ENCODE assay signal across 21 cellular contexts in the genomic region with DNA sequence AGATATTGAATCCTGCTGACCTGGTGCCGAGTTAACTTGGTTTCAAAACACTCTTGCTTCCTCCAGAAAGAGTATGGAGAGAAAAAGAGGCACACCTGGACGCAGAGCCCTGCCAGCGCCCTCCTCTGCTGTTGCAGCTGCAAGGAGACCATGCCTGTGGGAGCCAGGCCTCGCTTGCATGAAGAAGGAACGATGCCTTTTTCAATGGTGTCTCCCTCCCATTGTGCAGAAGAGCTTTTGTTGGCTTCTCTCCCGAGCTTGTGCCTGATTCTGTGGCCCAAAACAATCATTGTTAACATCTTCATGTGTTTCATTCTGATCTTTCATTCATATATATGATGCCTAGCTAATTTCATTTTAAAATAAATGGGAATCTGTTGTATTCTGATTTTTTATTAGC.
A peak's percentile ranks its signal among the peaks of the same experiment; 100 is the strongest.
DNase-seq lines count a peak whose midpoint lies in the region; ATAC-seq, FAIRE-seq and TF ChIP-seq lines count a peak whose summit lies in the region.
"Had no signal": no experiment of that assay in that cellular context is flagged by ENCODE, and none has a peak within 500 bp of the region (broad histone marks: within the 10 kb centered on the region; RNA-seq: fewer than 3 reads in every experiment).

No MANE protein-coding gene starts in this region.

- intact Hi-C loops in mammary epithelial cell (cut with micrococcal nuclease), result loop anchor here (1.0 to 10.0 kb wide), 2 partner anchors 34 to 110 kb away; no protein-coding TSS in a partner anchor

- H3K4me2 ChIP-seq in mammary epithelial cell (ENCODE audit: insufficient read depth, low read depth, low read length), result peak overlapping the region; percentile 46

- no peaks in the 10 kb centered on the region for H3K4me1 Mint-ChIP-seq in activated T-cell treated with anti-CD3 and anti-CD28 coated beads, Interleukin-2, amount 50 U/mL, for 72 hours (ENCODE audit: low read depth)
- H3K4me1 Mint-ChIP-seq in T-helper 2 cell treated with Interferon-gamma antibody and Interleukin-4, amounts not matched to agents 5 μg/mL and 100 μg/mL, for 36 hours (ENCODE audit: low read depth), result no peaks in the 10 kb centered on the region
- H3K4me1 Mint-ChIP-seq: activated T-helper 17 cell treated with anti-CD3 and anti-CD28 coated beads, Interleukin-2, amount 50 U/mL, for 72 hours had no signal

- peak overlapping the region; percentile 98 for H3K27ac ChIP-seq in mammary epithelial cell (ENCODE audit: insufficient read depth, low read depth, low read length)
- peak overlapping the region; percentile 46 for H3K27ac ChIP-seq in substantia nigra (ENCODE audit: low read depth, low read length, poor library complexity, severe bottlenecking)
- H3K27ac ChIP-seq in small intestine (ENCODE audit: low read depth in 1 of 2, low read length in 1 of 2), result no peak overlapping the region
- H3K27ac ChIP-seq: upper lobe of right lung had no signal

- ATAC-seq in activated T-cell treated with anti-CD3 and anti-CD28 coated beads, Interleukin-2, amount 50 U/mL, for 72 hours (replicated peaks in 1 of 2), result no peak
- ATAC-seq: activated T-helper 17 cell treated with anti-CD3 and anti-CD28 coated beads, Interleukin-2, amount 50 U/mL, for 72 hours; upper lobe of right lung had no signal

- dilution Hi-C loops in mammary epithelial cell (cut with HindIII; ENCODE audit: low sequenced_read_pairs), result no loop called here

- H3K4me3 Mint-ChIP-seq in activated T-cell treated with anti-CD3 and anti-CD28 coated beads, Interleukin-2, amount 50 U/mL, for 72 hours, result no peak overlapping the region
- no peak overlapping the region for H3K4me3 Mint-ChIP-seq in T-helper 2 cell treated with Interferon-gamma antibody and Interleukin-4, amounts not matched to agents 5 μg/mL and 100 μg/mL, for 36 hours
- H3K4me3 Mint-ChIP-seq: activated naive CD8-positive, alpha-beta T cell treated with anti-CD3 and anti-CD28 coated beads, Interleukin-2, amount 10 ng/mL, durations not matched to agents 7 days and 5 days; activated T-helper 17 cell treated with anti-CD3 and anti-CD28 coated beads, Interleukin-2, amount 50 U/mL, for 72 hours had no signal

- H3K9me3 ChIP-seq in mammary epithelial cell (replicated peaks; ENCODE audit: insufficient read depth, low read length), result peaks cover 5% of the 10 kb centered on the region
- H3K9me3 ChIP-seq in small intestine (ENCODE audit: control insufficient read depth, low read depth), result no peaks in the 10 kb centered on the region
- H3K9me3 ChIP-seq: Caco-2, upper lobe of right lung had no signal

- H3K27me3 ChIP-seq in mammary epithelial cell (ENCODE audit: insufficient read depth, low read length) (no peaks in the 10 kb centered on the region), small intestine (ENCODE audit: control insufficient read depth in 2 of 2, insufficient read depth in 2 of 2, low read length in 2 of 2) (no peaks in the 10 kb centered on the region)
- H3K27me3 ChIP-seq: upper lobe of right lung had no signal

- WGBS in mammary epithelial cell (ENCODE audit: low coverage, missing lambda C conversion rate), result 93% methylated on average over 6 of the region's 6 CpGs
- WGBS in small intestine, 3 donors, result 85 to 88% (median 85%) methylated on average over 6 of the region's 6 CpGs

- H3K4me3 ChIP-seq in mammary epithelial cell (replicated peaks in 1 of 3; ENCODE audit: insufficient read depth in 1 of 3, low read depth in 2 of 3, low read length in 3 of 3) (no peak overlapping the region), small intestine (ENCODE audit: low read depth in 1 of 2, low read length in 2 of 2) (no peak overlapping the region)
- H3K4me3 ChIP-seq: upper lobe of right lung had no signal

- in situ Hi-C loops in mammary epithelial cell (cut with MboI; ENCODE audit: low sequenced_read_pairs in 2 of 2), result no loop called here

- peaks cover 2 to 19% of the 10 kb centered on the region in 2 donors for H3K36me3 Mint-ChIP-seq in activated T-cell treated with anti-CD3 and anti-CD28 coated beads, Interleukin-2, amount 50 U/mL, for 72 hours (ENCODE audit: insufficient read depth in 2 of 2)
- peaks cover 28% of the 10 kb centered on the region for H3K36me3 Mint-ChIP-seq in T-helper 2 cell treated with Interferon-gamma antibody and Interleukin-4, amounts not matched to agents 5 μg/mL and 100 μg/mL, for 36 hours (ENCODE audit: low read depth)

- BruUV-seq in mammary epithelial cell (replicated peaks; lab: Mats Ljungman, UMichigan), result TSS peak; percentile 72

- TF ChIP-seq CTCF in mammary epithelial cell (conservative IDR thresholded peaks at IDR 0.05 in 1 of 2, IDR thresholded peaks at IDR 0.05 in 1 of 2; ENCODE audit: extremely low read depth in 1 of 2, insufficient read depth in 1 of 2, low read depth in 1 of 2, low read length in 2 of 2), result no peak

- peaks cover 6% of the 10 kb centered on the region for H3K36me3 ChIP-seq in mammary epithelial cell (ENCODE audit: insufficient read depth, low read length)
- peaks cover 12 to 14% of the 10 kb centered on the region in 2 donors for H3K36me3 ChIP-seq in small intestine (ENCODE audit: control insufficient read depth in 2 of 2, insufficient read depth in 2 of 2, low read length in 2 of 2)

- no peak overlapping the region for H2AFZ ChIP-seq in mammary epithelial cell (ENCODE audit: low read depth, low read length)

- no peak for DNase-seq in activated T-cell treated with anti-CD3 and anti-CD28 coated beads, Interleukin-2, amount 50 U/mL, for 72 hours
- DNase-seq in activated T-cell treated with anti-CD3 and anti-CD28 coated beads for 4 hours, result no peak
- DNase-seq in mammary epithelial cell, result no peak
- DNase-seq in islet precursor cell, result peak; percentile 41
- peak in 4 of 49 donors; percentile 2 to 29 (median 10) for DNase-seq in substantia nigra (lab: John Stamatoyannopoulos, UW)
- DNase-seq in small intestine, result no peak
- no peak for DNase-seq in SK-N-DZ (ENCODE audit: low spot score)
- DNase-seq in T-helper 2 cell treated with Interferon-gamma antibody and Interleukin-4, amounts not matched to agents 5 μg/mL and 100 μg/mL, for 36 hours (ENCODE audit: low spot score), result no peak
- DNase-seq: activated CD4-positive, alpha-beta T cell treated with anti-CD3 and anti-CD28 coated beads for 4 hours; activated naive CD8-positive, alpha-beta T cell treated with anti-CD3 and anti-CD28 coated beads, Interleukin-2, amount 10 ng/mL, durations not matched to agents 7 days and 5 days; Caco-2; DMS79 treated with DMSO at 0.1 percent for 48 hours; Kasumi-1; NCI-H187 treated with DMSO at 0.1 percent for 48 hours; NCI-H345; SHP77; T-helper 1 cell; upper lobe of right lung had no signal

- H3K27ac Mint-ChIP-seq in activated T-cell treated with anti-CD3 and anti-CD28 coated beads, Interleukin-2, amount 50 U/mL, for 72 hours, result peak overlapping the region; percentile 73
- H3K27ac Mint-ChIP-seq in T-helper 2 cell treated with Interferon-gamma antibody and Interleukin-4, amounts not matched to agents 5 μg/mL and 100 μg/mL, for 36 hours, result no peak overlapping the region
- H3K27ac Mint-ChIP-seq: activated naive CD8-positive, alpha-beta T cell treated with anti-CD3 and anti-CD28 coated beads, Interleukin-2, amount 10 ng/mL, durations not matched to agents 7 days and 5 days; activated T-helper 17 cell treated with anti-CD3 and anti-CD28 coated beads, Interleukin-2, amount 50 U/mL, for 72 hours had no signal

- CTCF ChIA-PET in mammary epithelial cell (lab: Charles Lee; ENCODE audit: low non-redundant PET), result interaction anchor here (0.5 kb wide), 1 partner anchor 1448 kb away, joined by 3 read pairs; no protein-coding TSS in a partner anchor

- H3K9me3 Mint-ChIP-seq in activated T-cell treated with anti-CD3 and anti-CD28 coated beads, Interleukin-2, amount 50 U/mL, for 72 hours, result no peaks in the 10 kb centered on the region
- no peaks in the 10 kb centered on the region for H3K9me3 Mint-ChIP-seq in T-helper 2 cell treated with Interferon-gamma antibody and Interleukin-4, amounts not matched to agents 5 μg/mL and 100 μg/mL, for 36 hours
- H3K9me3 Mint-ChIP-seq: activated naive CD8-positive, alpha-beta T cell treated with anti-CD3 and anti-CD28 coated beads, Interleukin-2, amount 10 ng/mL, durations not matched to agents 7 days and 5 days; activated T-helper 17 cell treated with anti-CD3 and anti-CD28 coated beads, Interleukin-2, amount 50 U/mL, for 72 hours had no signal

- no peaks in the 10 kb centered on the region for H3K27me3 Mint-ChIP-seq in activated T-cell treated with anti-CD3 and anti-CD28 coated beads, Interleukin-2, amount 50 U/mL, for 72 hours (ENCODE audit: low read depth)
- no peaks in the 10 kb centered on the region for H3K27me3 Mint-ChIP-seq in T-helper 2 cell treated with Interferon-gamma antibody and Interleukin-4, amounts not matched to agents 5 μg/mL and 100 μg/mL, for 36 hours (ENCODE audit: low read depth)
- H3K27me3 Mint-ChIP-seq: activated naive CD8-positive, alpha-beta T cell treated with anti-CD3 and anti-CD28 coated beads, Interleukin-2, amount 10 ng/mL, durations not matched to agents 7 days and 5 days; activated T-helper 17 cell treated with anti-CD3 and anti-CD28 coated beads, Interleukin-2, amount 50 U/mL, for 72 hours had no signal

- peak overlapping the region; percentile 36 for H3K9ac ChIP-seq in mammary epithelial cell (ENCODE audit: insufficient read depth, low read length)

- H4K20me1 ChIP-seq in mammary epithelial cell (ENCODE audit: insufficient read depth, low read length), result no peaks in the 10 kb centered on the region

- FAIRE-seq in small intestine (lab: Jason Lieb, UNC), result no peak
- FAIRE-seq: A204.1, islet of Langerhans had no signal

- peaks cover 44% of the 10 kb centered on the region for H3K4me1 ChIP-seq in mammary epithelial cell (ENCODE audit: insufficient read depth, low read length)
- H3K4me1 ChIP-seq in small intestine (ENCODE audit: control insufficient read depth in 2 of 2, insufficient read depth in 1 of 2, low read depth in 1 of 2, low read length in 1 of 2), result no peaks in the 10 kb centered on the region
- H3K4me1 ChIP-seq: Caco-2, upper lobe of right lung had no signal

- H3K79me2 ChIP-seq in mammary epithelial cell (ENCODE audit: insufficient read depth, low read length), result no peaks in the 10 kb centered on the region

Comparison
In these comparisons a context has a peak if more than half of its experiments do, and no peak if none do; other contexts are left out.
1. H3K27ac ChIP-seq: peak in mammary epithelial cell (single experiment) and substantia nigra (single experiment); none in small intestine (0 of 2).